In genomic region chr10:113679463-113680171, GRCh38 we compare ENCODE assay signal across 8 cellular contexts. TPM values are rescaled to one million over a fixed set of nuclear protein-coding genes. Genes with fewer than 3 reads are reported as not detected.
DNase-seq lines count a peak whose midpoint lies in the region; ATAC-seq and TF ChIP-seq lines count a peak whose summit lies in the region.

CASP7 (plus strand) TSS chr10:113679912; CDS start chr10:113697494, 17,582 bp downstream.

- peak within 1 kb of the TSS; percentile 85 for H3K9ac ChIP-seq in endocrine pancreas (ENCODE audit: control insufficient read depth, insufficient read depth, low read length)

- intact Hi-C loops in CD14-positive monocyte (cut with micrococcal nuclease) = loop anchor here in 1 of 2 donors (5.0 kb wide), 1 partner anchor 423 kb away; no protein-coding TSS in a partner anchor

- peaks cover 37% of the 10 kb centered on the region for H3K4me1 Mint-ChIP-seq in CD14-positive monocyte
- H3K4me1 Mint-ChIP-seq in activated CD8-positive, alpha-beta memory T cell treated with anti-CD3 and anti-CD28 coated beads, Interleukin-2, amount 10 ng/mL, durations not matched to agents 7 days and 5 days = peaks cover 42% of the 10 kb centered on the region

- peaks cover 0 to 5% of the 10 kb centered on the region in 2 donors for H3K36me3 Mint-ChIP-seq in CD14-positive monocyte
- H3K36me3 Mint-ChIP-seq in activated CD8-positive, alpha-beta memory T cell treated with anti-CD3 and anti-CD28 coated beads, Interleukin-2, amount 10 ng/mL, durations not matched to agents 7 days and 5 days = peaks cover 32% of the 10 kb centered on the region

- peak within 1 kb of the TSS; percentile 86 to 96 (median 91) for H3K27ac Mint-ChIP-seq in CD14-positive monocyte
- peak within 1 kb of the TSS; percentile 98 for H3K27ac Mint-ChIP-seq in activated CD8-positive, alpha-beta memory T cell treated with anti-CD3 and anti-CD28 coated beads, Interleukin-2, amount 10 ng/mL, durations not matched to agents 7 days and 5 days

- TF ChIP-seq POLR2A in GM19193 (IDR thresholded peaks at IDR 0.05; ENCODE audit: extremely low read depth, insufficient read depth, insufficient read length) = peak; percentile 68

- peak; percentile 52 for TF ChIP-seq CTCF in CD14-positive monocyte (IDR thresholded peaks at IDR 0.05)

- no peaks in the 10 kb centered on the region for H3K9me3 ChIP-seq in endocrine pancreas (ENCODE audit: control insufficient read depth, low read length)

- peaks cover 0 to 4% (median 0%) of the 10 kb centered on the region in 7 donors for H3K9me3 Mint-ChIP-seq in CD14-positive monocyte
- peaks cover 6% of the 10 kb centered on the region for H3K9me3 Mint-ChIP-seq in activated CD8-positive, alpha-beta memory T cell treated with anti-CD3 and anti-CD28 coated beads, Interleukin-2, amount 10 ng/mL, durations not matched to agents 7 days and 5 days (ENCODE audit: low read depth)

- H3K27me3 Mint-ChIP-seq in CD14-positive monocyte (ENCODE audit: low read depth in 3 of 3) = no peaks in the 10 kb centered on the region
- H3K27me3 Mint-ChIP-seq in activated CD8-positive, alpha-beta memory T cell treated with anti-CD3 and anti-CD28 coated beads, Interleukin-2, amount 10 ng/mL, durations not matched to agents 7 days and 5 days = peaks cover 9% of the 10 kb centered on the region

- H3K4me3 Mint-ChIP-seq in CD14-positive monocyte = peak within 1 kb of the TSS; percentile 98 to 99
- peak within 1 kb of the TSS; percentile 100 for H3K4me3 Mint-ChIP-seq in activated CD8-positive, alpha-beta memory T cell treated with anti-CD3 and anti-CD28 coated beads, Interleukin-2, amount 10 ng/mL, durations not matched to agents 7 days and 5 days

- ATAC-seq in HG03432 (IDR thresholded peaks at IDR 0.05; ENCODE audit: unreplicated experiment) = peak; percentile 76
- peak; percentile 87 for ATAC-seq in activated CD8-positive, alpha-beta memory T cell treated with anti-CD3 and anti-CD28 coated beads, Interleukin-2, amount 10 ng/mL, durations not matched to agents 7 days and 5 days

- no peaks in the 10 kb centered on the region for H3K36me3 ChIP-seq in endocrine pancreas (ENCODE audit: control insufficient read depth, insufficient read depth, low read length)

- no peaks in the 10 kb centered on the region for H3K27me3 ChIP-seq in endocrine pancreas (ENCODE audit: control insufficient read depth, insufficient read depth, low read length)

- DNase-seq in CD14-positive monocyte (ENCODE audit: low spot score) (peak; percentile 62), mesenteric fat pad (ENCODE audit: low spot score) (peak; percentile 92)
- DNase-seq in NK-92 treated with Interleukin-12 subunit alpha and Interleukin-12 subunit beta, amount 100 ng/mL, for 24 hours (lab: John Stamatoyannopoulos, UW) = peak; percentile 84
- peak; percentile 92 for DNase-seq in activated CD8-positive, alpha-beta memory T cell treated with anti-CD3 and anti-CD28 coated beads, Interleukin-2, amount 10 ng/mL, durations not matched to agents 7 days and 5 days
- DNase-seq in stimulated activated CD8-positive, alpha-beta memory T cell treated with anti-CD3 and anti-CD28 coated beads, Interleukin-15, amount 100 ng/mL, for 24 hours (ENCODE audit: low read depth) = peak; percentile 43

- CTCF ChIA-PET in activated CD8-positive, alpha-beta memory T cell treated with anti-CD3 and anti-CD28 coated beads, Interleukin-2, amount 10 ng/mL, durations not matched to agents 7 days and 5 days (lab: Charles Lee) = interaction anchor here (0.7 to 1.6 kb wide), 17 partner anchors 8 to 1254 kb away, joined by 3 to 6 read pairs (median 3); partner anchors contain the start of gene DCLRE1A

- H3K4me1 ChIP-seq in endocrine pancreas (ENCODE audit: control insufficient read depth, insufficient read depth, low read length) = no peaks in the 10 kb centered on the region

- peak within 1 kb of the TSS; percentile 28 for H3K4me3 ChIP-seq in endocrine pancreas (ENCODE audit: control insufficient read depth, insufficient read depth, low read length)

RNA-seq across cellular contexts. Expression of gene CASP7, which starts in this region (rescaled TPM):
- polyA plus RNA-seq in CD14-positive monocyte = 10 to 100 TPM; 16.0 to 26.1 TPM
- 10 to 100 TPM; 42.1 to 56.0 TPM for total RNA-seq in activated CD8-positive, alpha-beta memory T cell treated with anti-CD3 and anti-CD28 coated beads, Interleukin-2, amount 10 ng/mL, durations not matched to agents 7 days and 5 days
- total RNA-seq in mesenteric fat pad = 37.0 TPM

Comparison
In these comparisons a context has a peak if more than half of its experiments do, and no peak if none do; other contexts are left out.
1. Peak in every context shown above with its lines: DNase-seq, ATAC-seq and H3K4me3 ChIP-seq.